ENCODE assay signal across 11 cellular contexts in the genomic region with DNA sequence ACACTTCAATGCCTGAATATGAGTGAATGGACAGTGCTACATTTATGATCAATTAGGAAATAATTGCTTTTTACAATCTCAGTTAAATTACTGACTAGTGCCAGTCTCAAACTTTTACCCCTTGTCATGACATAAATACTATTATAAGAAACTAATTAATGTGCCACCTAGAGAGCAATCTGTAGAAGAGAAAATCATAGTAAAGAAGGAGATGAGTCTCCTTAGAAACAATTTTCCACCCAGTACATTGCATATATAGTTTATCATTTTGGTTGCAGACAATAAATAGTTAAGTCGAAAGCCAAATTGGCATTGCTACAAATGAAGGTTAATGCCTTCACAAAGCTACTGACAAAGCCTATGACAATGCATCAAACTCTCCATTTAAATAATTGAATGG.
"Had no signal": no experiment of that assay in that cellular context is flagged by ENCODE, and none has a peak within 500 bp of the region (broad histone marks: within the 10 kb centered on the region; RNA-seq: fewer than 3 reads in every experiment).

No MANE protein-coding gene starts in this region.

- H3K27me3 ChIP-seq: vagina had no signal

- H3K27ac Mint-ChIP-seq: activated CD4-positive, alpha-beta memory T cell treated with anti-CD3 and anti-CD28 coated beads, Interleukin-2, amount 10 ng/mL, durations not matched to agents 7 days and 5 days; activated naive CD8-positive, alpha-beta T cell treated with anti-CD3 and anti-CD28 coated beads, Interleukin-2, amount 10 ng/mL, durations not matched to agents 7 days and 5 days; memory B cell; nephron progenitor cell had no signal

- H3K4me3 ChIP-seq: left ventricle myocardium inferior, vagina had no signal

- H3K36me3 Mint-ChIP-seq: activated naive CD8-positive, alpha-beta T cell treated with anti-CD3 and anti-CD28 coated beads, Interleukin-2, amount 10 ng/mL, durations not matched to agents 7 days and 5 days; memory B cell had no signal

- H3K4me1 ChIP-seq: left ventricle myocardium inferior, vagina had no signal

- H3K4me1 Mint-ChIP-seq: activated CD4-positive, alpha-beta memory T cell treated with anti-CD3 and anti-CD28 coated beads, Interleukin-2, amount 10 ng/mL, durations not matched to agents 7 days and 5 days; activated naive CD8-positive, alpha-beta T cell treated with anti-CD3 and anti-CD28 coated beads, Interleukin-2, amount 10 ng/mL, durations not matched to agents 7 days and 5 days; memory B cell; nephron progenitor cell had no signal

- H3K27ac ChIP-seq: left ventricle myocardium inferior, vagina had no signal

- H3K27me3 Mint-ChIP-seq: activated CD4-positive, alpha-beta memory T cell treated with anti-CD3 and anti-CD28 coated beads, Interleukin-2, amount 10 ng/mL, durations not matched to agents 7 days and 5 days; activated naive CD8-positive, alpha-beta T cell treated with anti-CD3 and anti-CD28 coated beads, Interleukin-2, amount 10 ng/mL, durations not matched to agents 7 days and 5 days; memory B cell had no signal

- DNase-seq: activated CD4-positive, alpha-beta memory T cell treated with anti-CD3 and anti-CD28 coated beads, Interleukin-2, amount 10 ng/mL, durations not matched to agents 7 days and 5 days; activated CD4-positive, alpha-beta T cell treated with anti-CD3 and anti-CD28 coated beads for 1 hour; activated naive CD8-positive, alpha-beta T cell treated with anti-CD3 and anti-CD28 coated beads, Interleukin-2, amount 10 ng/mL, durations not matched to agents 7 days and 5 days; activated T-cell treated with anti-CD3 and anti-CD28 coated beads, Interleukin-2, amount 50 U/mL, for 48 hours; aorta; kidney; left ventricle myocardium inferior; nephron progenitor cell; T-helper 9 cell had no signal

- H3K4me3 Mint-ChIP-seq: activated CD4-positive, alpha-beta memory T cell treated with anti-CD3 and anti-CD28 coated beads, Interleukin-2, amount 10 ng/mL, durations not matched to agents 7 days and 5 days; activated naive CD8-positive, alpha-beta T cell treated with anti-CD3 and anti-CD28 coated beads, Interleukin-2, amount 10 ng/mL, durations not matched to agents 7 days and 5 days; memory B cell; nephron progenitor cell had no signal

- H3K9me3 Mint-ChIP-seq: activated naive CD8-positive, alpha-beta T cell treated with anti-CD3 and anti-CD28 coated beads, Interleukin-2, amount 10 ng/mL, durations not matched to agents 7 days and 5 days; nephron progenitor cell had no signal

- H3K9me3 ChIP-seq: left ventricle myocardium inferior, vagina had no signal
